Comparison of ENCODE assay signal across 8 cellular contexts in the genomic region with DNA sequence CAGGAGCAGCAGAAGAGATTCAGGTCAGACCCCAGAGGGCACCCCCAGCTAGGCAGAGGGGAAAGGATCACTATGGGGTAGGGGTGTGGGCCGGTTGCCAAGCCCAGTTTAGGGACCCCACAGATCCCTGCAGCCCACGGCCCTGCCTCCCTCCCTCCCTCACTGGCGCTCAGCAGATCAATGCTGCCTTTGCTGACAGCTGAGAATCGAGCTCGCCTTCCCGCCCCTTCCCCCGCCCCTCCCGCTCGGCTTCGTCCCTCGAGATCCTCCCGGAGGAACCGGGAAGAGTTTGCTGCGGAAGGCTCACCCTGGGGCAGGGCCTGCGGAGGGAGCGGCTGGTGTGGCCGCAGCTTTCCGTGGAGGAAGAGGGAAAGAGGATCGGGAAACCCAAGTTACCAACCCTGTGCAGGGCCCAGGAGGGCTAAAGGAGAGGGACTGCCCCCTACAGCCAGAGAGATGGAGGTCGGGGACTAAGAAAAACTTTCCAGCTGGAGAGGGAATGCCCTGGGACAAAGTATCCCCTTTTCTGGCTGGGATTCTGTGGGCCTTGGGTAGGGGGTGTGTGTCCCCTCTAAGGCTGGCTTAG. TPM values are rescaled to one million over a fixed set of nuclear protein-coding genes. Genes with fewer than 3 reads are reported as not detected.
DNase-seq lines count a peak whose midpoint lies in the region; ATAC-seq, FAIRE-seq and TF ChIP-seq lines count a peak whose summit lies in the region.

No MANE protein-coding gene starts in this region.

- no peak for TF ChIP-seq POLR2A in A549 (IDR thresholded peaks at IDR 0.05; ENCODE audit: low read length)

- H3K27me3 Mint-ChIP-seq in mesothelial cell of epicardium (ENCODE audit: low read depth) = peaks cover 42% of the 10 kb centered on the region

- H3K27me3 ChIP-seq in effector memory CD4-positive, alpha-beta T cell (replicated peaks; ENCODE audit: control insufficient read depth, insufficient read depth, low read length, poor library complexity, severe bottlenecking) = peaks cover 10% of the 10 kb centered on the region

- 38% methylated on average over 2 of the region's 20 CpGs for WGBS in A549 (ENCODE audit: missing lambda C conversion rate)

- no peak for TF ChIP-seq RAD21 in A549 (conservative IDR thresholded peaks at IDR 0.05 in 1 of 2, IDR thresholded peaks at IDR 0.05 in 1 of 2)

- DNase-seq in A549 (ENCODE audit: low read depth in 1 of 2, low spot score in 1 of 2) = no peak
- DNase-seq in HEK293T (ENCODE audit: extremely low spot score) = peak; percentile 22
- DNase-seq in choroid plexus epithelial cell (ENCODE audit: low read depth) = no peak
- no peak for DNase-seq in mesothelial cell of epicardium (ENCODE audit: low spot score in 2 of 2, unreplicated experiment in 2 of 2)
- no peak for DNase-seq in effector memory CD4-positive, alpha-beta T cell
- no peak for DNase-seq in central memory CD4-positive, alpha-beta T cell

- no peaks in the 10 kb centered on the region for H3K36me3 ChIP-seq in effector memory CD4-positive, alpha-beta T cell (ENCODE audit: control insufficient read depth, insufficient read depth, low read length)

- ATAC-seq in A549 = peak; percentile 11 to 41; a peak in 3 of 6 replicates
- no peak for ATAC-seq in HG03175 (IDR thresholded peaks at IDR 0.05; ENCODE audit: unreplicated experiment)
- ATAC-seq in GM21786 (IDR thresholded peaks at IDR 0.05; ENCODE audit: unreplicated experiment) = no peak

- no peak overlapping the region for H3K27ac Mint-ChIP-seq in mesothelial cell of epicardium

- peaks cover 3% of the 10 kb centered on the region; the same call in 2 of the 3 replicates for H3K9me3 ChIP-seq in A549
- no peaks in the 10 kb centered on the region for H3K9me3 ChIP-seq in effector memory CD4-positive, alpha-beta T cell (ENCODE audit: control insufficient read depth, low read length)

- no peak overlapping the region for H3K27ac ChIP-seq in A549
- no peak overlapping the region for H3K27ac ChIP-seq in effector memory CD4-positive, alpha-beta T cell (ENCODE audit: insufficient read depth, low read length, poor library complexity, severe bottlenecking)

- H3K4me2 ChIP-seq in A549 = no peak overlapping the region

- H3K4me3 ChIP-seq in A549 (no peak overlapping the region), choroid plexus epithelial cell (ENCODE audit: low read depth, low read length) (no peak overlapping the region)
- no peak overlapping the region for H3K4me3 ChIP-seq in effector memory CD4-positive, alpha-beta T cell (ENCODE audit: insufficient read depth, low read depth, low read length, poor library complexity, severe bottlenecking)

- peaks cover under 1% of the 10 kb centered on the region for H3K9me3 Mint-ChIP-seq in mesothelial cell of epicardium

- CTCF ChIA-PET in A549 (lab: Yijun Ruan, JAX) (interaction anchor here (0.7 to 1.1 kb wide), 3 partner anchors 9 to 31 kb away, joined by 3 to 7 read pairs (median 3); no protein-coding TSS in a partner anchor), HEK293T (lab: Yijun Ruan, JAX) (interaction anchor here (1.5 kb wide), 1 partner anchor 9 kb away, joined by 17 read pairs; no protein-coding TSS in a partner anchor)

- peak overlapping the region; percentile 69 for H3K4me3 Mint-ChIP-seq in mesothelial cell of epicardium

- TF ChIP-seq EP300 in A549 (IDR thresholded peaks at IDR 0.05) = no peak

- H3K36me3 Mint-ChIP-seq in mesothelial cell of epicardium = peaks cover 8% of the 10 kb centered on the region

- no peaks in the 10 kb centered on the region for H3K4me1 ChIP-seq in A549
- peaks cover 8% of the 10 kb centered on the region for H3K4me1 ChIP-seq in effector memory CD4-positive, alpha-beta T cell (ENCODE audit: control insufficient read depth, insufficient read depth, low read length, poor library complexity, severe bottlenecking)

- H3K4me1 Mint-ChIP-seq in mesothelial cell of epicardium = peaks cover 21% of the 10 kb centered on the region

- no peak for FAIRE-seq in A549 (lab: Jason Lieb, UNC)

- TF ChIP-seq CTCF in A549 (IDR thresholded peaks at IDR 0.05) (no peak), choroid plexus epithelial cell (conservative IDR thresholded peaks at IDR 0.05; ENCODE audit: low read depth, low read length) (peak; percentile 39), mesothelial cell of epicardium (IDR thresholded peaks at IDR 0.05; ENCODE audit: unreplicated experiment) (no peak)

- POLR2A ChIA-PET in A549 (lab: Yijun Ruan, JAX) = no interaction called here
- POLR2A ChIA-PET in HEK293T (lab: Yijun Ruan, JAX) = interaction anchor here (0.9 to 1.2 kb wide), 2 partner anchors 9 to 13 kb away, joined by 3 read pairs; no protein-coding TSS in a partner anchor

TF ChIP-seq in A549, 52 proteins besides CTCF, POLR2A, EP300 and RAD21 (continues in another document):
- TF ChIP-seq HOXB13 (CRISPR knock-in tag; IDR thresholded peaks at IDR 0.05; ENCODE audit: low read depth) = no peak
- TF ChIP-seq, protein P1, sequence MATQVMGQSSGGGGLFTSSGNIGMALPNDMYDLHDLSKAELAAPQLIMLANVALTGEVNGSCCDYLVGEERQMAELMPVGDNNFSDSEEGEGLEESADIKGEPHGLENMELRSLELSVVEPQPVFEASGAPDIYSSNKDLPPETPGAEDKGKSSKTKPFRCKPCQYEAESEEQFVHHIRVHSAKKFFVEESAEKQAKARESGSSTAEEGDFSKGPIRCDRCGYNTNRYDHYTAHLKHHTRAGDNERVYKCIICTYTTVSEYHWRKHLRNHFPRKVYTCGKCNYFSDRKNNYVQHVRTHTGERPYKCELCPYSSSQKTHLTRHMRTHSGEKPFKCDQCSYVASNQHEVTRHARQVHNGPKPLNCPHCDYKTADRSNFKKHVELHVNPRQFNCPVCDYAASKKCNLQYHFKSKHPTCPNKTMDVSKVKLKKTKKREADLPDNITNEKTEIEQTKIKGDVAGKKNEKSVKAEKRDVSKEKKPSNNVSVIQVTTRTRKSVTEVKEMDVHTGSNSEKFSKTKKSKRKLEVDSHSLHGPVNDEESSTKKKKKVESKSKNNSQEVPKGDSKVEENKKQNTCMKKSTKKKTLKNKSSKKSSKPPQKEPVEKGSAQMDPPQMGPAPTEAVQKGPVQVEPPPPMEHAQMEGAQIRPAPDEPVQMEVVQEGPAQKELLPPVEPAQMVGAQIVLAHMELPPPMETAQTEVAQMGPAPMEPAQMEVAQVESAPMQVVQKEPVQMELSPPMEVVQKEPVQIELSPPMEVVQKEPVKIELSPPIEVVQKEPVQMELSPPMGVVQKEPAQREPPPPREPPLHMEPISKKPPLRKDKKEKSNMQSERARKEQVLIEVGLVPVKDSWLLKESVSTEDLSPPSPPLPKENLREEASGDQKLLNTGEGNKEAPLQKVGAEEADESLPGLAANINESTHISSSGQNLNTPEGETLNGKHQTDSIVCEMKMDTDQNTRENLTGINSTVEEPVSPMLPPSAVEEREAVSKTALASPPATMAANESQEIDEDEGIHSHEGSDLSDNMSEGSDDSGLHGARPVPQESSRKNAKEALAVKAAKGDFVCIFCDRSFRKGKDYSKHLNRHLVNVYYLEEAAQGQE (IDR thresholded peaks at IDR 0.05) = no peak
- TF ChIP-seq MAFK (IDR thresholded peaks at IDR 0.05; ENCODE audit: partially characterized antibody) = no peak

TF ChIP-seq in HEK293T, 16 proteins besides CTCF, POLR2A, EP300 and RAD21:
- TF ChIP-seq FOXA1 (IDR thresholded peaks at IDR 0.05) = no peak
- no peak for TF ChIP-seq TARDBP (IDR thresholded peaks at IDR 0.05)
- TF ChIP-seq CTBP1 (IDR thresholded peaks at IDR 0.05; ENCODE audit: borderline replicate concordance) = no peak
- no peak for TF ChIP-seq ARNT (IDR thresholded peaks at IDR 0.05)
- no peak for TF ChIP-seq HDGF (IDR thresholded peaks at IDR 0.05; ENCODE audit: borderline replicate concordance)
- TF ChIP-seq BHLHE40 (IDR thresholded peaks at IDR 0.05; ENCODE audit: borderline replicate concordance) = no peak
- no peak for TF ChIP-seq SUZ12 (IDR thresholded peaks at IDR 0.05)
- no peak for TF ChIP-seq ZNF384 (IDR thresholded peaks at IDR 0.05)
- TF ChIP-seq LEF1 (IDR thresholded peaks at IDR 0.05; ENCODE audit: borderline replicate concordance) = no peak
- no peak for TF ChIP-seq ELF4 (IDR thresholded peaks at IDR 0.05)
- TF ChIP-seq FOXK2 (IDR thresholded peaks at IDR 0.05) = no peak
- no peak for TF ChIP-seq FOXM1 (IDR thresholded peaks at IDR 0.05; ENCODE audit: borderline replicate concordance)
- TF ChIP-seq NFRKB (IDR thresholded peaks at IDR 0.05) = no peak
- TF ChIP-seq, protein P2, sequence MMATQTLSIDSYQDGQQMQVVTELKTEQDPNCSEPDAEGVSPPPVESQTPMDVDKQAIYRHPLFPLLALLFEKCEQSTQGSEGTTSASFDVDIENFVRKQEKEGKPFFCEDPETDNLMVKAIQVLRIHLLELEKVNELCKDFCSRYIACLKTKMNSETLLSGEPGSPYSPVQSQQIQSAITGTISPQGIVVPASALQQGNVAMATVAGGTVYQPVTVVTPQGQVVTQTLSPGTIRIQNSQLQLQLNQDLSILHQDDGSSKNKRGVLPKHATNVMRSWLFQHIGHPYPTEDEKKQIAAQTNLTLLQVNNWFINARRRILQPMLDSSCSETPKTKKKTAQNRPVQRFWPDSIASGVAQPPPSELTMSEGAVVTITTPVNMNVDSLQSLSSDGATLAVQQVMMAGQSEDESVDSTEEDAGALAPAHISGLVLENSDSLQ (IDR thresholded peaks at IDR 0.05) = no peak
- no peak for TF ChIP-seq SP1 (IDR thresholded peaks at IDR 0.05)
TF ChIP-seq in HEK293T: peak in this region for 0.

RNA-seq across cellular contexts. Expression of a gene that starts 1.1 kb away (rescaled TPM):
- 0.08 and 0.09 TPM in 2 replicates for polyA plus RNA-seq in A549 (2011; rRNA removed)
- 0.17 and 0.30 TPM in 2 replicates for polyA plus RNA-seq in A549 (2012; cell fraction: cytosol; rRNA removed)
- 0.95 and 1.7 TPM in 2 replicates for polyA plus RNA-seq in A549 (2012; cell fraction: nucleus; rRNA removed)
- 0.17 to 0.24 TPM (median 0.22 TPM) in 3 replicates for polyA plus RNA-seq in A549 (2017; fragmentation: RNase III; extraction: RNeasy Plus Mini Kit Qiagen cat#74134 plus additional on column Dnase treatment)
- polyA minus RNA-seq in A549 (2011; rRNA and poly(A)+ RNA removed) = 0.17 and 0.24 TPM in 2 replicates
- total RNA-seq in mesothelial cell of epicardium = 0.78 to 0.97 TPM (median 0.79 TPM) in 3 replicates

Comparison
In these comparisons a context has a peak if more than half of its experiments do, and no peak if none do; other contexts are left out.
1. ATAC-seq: peak in A549 (2 of 2); none in HG03175 (single experiment) and GM21786 (single experiment).